In genomic region chr12:58942345-58942744, GRCh38 we compare ENCODE assay signal across 27 cellular contexts. TPM values are rescaled to one million over a fixed set of nuclear protein-coding genes. Genes with fewer than 3 reads are reported as not detected.
"Had no signal": no experiment of that assay in that cellular context is flagged by ENCODE, and none has a peak within 500 bp of the region (broad histone marks: within the 10 kb centered on the region; RNA-seq: fewer than 3 reads in every experiment).

No MANE protein-coding gene starts in this region.

- H3K27ac ChIP-seq: brain microvascular endothelial cell, epithelial cell of prostate, esophagus squamous epithelium, gastroesophageal sphincter, heart right ventricle had no signal

- H3K27me3 ChIP-seq: brain microvascular endothelial cell, esophagus squamous epithelium, gastroesophageal sphincter, heart right ventricle had no signal

- DNase-seq: activated CD4-positive, alpha-beta T cell treated with anti-CD3 and anti-CD28 coated beads for 36 hours; activated CD4-positive, alpha-beta T cell treated with anti-CD3 and anti-CD28 coated beads, Interleukin-2, amount 50 U/mL, for 1 hour; activated CD4-positive, alpha-beta T cell treated with anti-CD3 and anti-CD28 coated beads, Interleukin-2, amount 50 U/mL, for 48 hours; activated CD4-positive, CD25-positive, alpha-beta regulatory T cell; activated CD4-positive, CD25-positive, alpha-beta regulatory T cell treated with anti-CD3 and anti-CD28 coated beads, Interleukin-2, amount 50 U/mL, for 72 hours; activated CD8-positive, alpha-beta memory T cell treated with anti-CD3 and anti-CD28 coated beads for 24 hours; activated CD8-positive, alpha-beta T cell treated with anti-CD3 and anti-CD28 coated beads for 36 hours; activated effector memory CD4-positive, alpha-beta T cell treated with Interleukin-2 at 50 U/mL for 16 hours; activated gamma-delta T cell treated with Interleukin-2 at 50 U/mL for 16 hours; activated naive CD4-positive, alpha-beta T cell treated with anti-CD3 and anti-CD28 coated beads, Interleukin-2, amount 50 U/mL, for 16 hours; activated naive CD4-positive, alpha-beta T cell treated with Interleukin-2 at 50 U/mL for 16 hours; activated T-cell treated with anti-CD3 and anti-CD28 coated beads, Interleukin-2, amount 50 U/mL, for 4 hours; amniotic stem cell; anterior cingulate cortex; brain microvascular endothelial cell; cortex of kidney; effector CD4-positive, alpha-beta T cell; effector memory CD8-positive, alpha-beta T cell; esophagus squamous epithelium; foreskin melanocyte; heart right ventricle; T-helper 2 cell had no signal

- H3K36me3 ChIP-seq: brain microvascular endothelial cell, esophagus squamous epithelium, gastroesophageal sphincter, heart right ventricle had no signal

- H3K9me3 ChIP-seq: esophagus squamous epithelium, gastroesophageal sphincter had no signal

- ATAC-seq: activated CD4-positive, alpha-beta T cell treated with anti-CD3 and anti-CD28 coated beads for 36 hours; activated CD8-positive, alpha-beta T cell treated with anti-CD3 and anti-CD28 coated beads for 36 hours; activated T-cell treated with anti-CD3 and anti-CD28 coated beads, Interleukin-2, amount 50 U/mL, for 4 hours; activated T-helper 17 cell treated with anti-CD3 and anti-CD28 coated beads, Interleukin-2, amount 50 U/mL, for 72 hours; effector memory CD8-positive, alpha-beta T cell; gastroesophageal sphincter; heart right ventricle had no signal

- FAIRE-seq: astrocyte, bronchial epithelial cell had no signal

- H3K4me1 ChIP-seq: esophagus squamous epithelium, gastroesophageal sphincter had no signal

- H3K4me3 ChIP-seq: esophagus squamous epithelium, gastroesophageal sphincter, heart right ventricle had no signal

RNA-seq across cellular contexts. Expression of gene LRIG3, which starts 22.0 kb away (rescaled TPM):
- total RNA-seq: activated CD8-positive, alpha-beta T cell treated with anti-CD3 and anti-CD28 coated beads for 36 hours; activated T-helper 17 cell treated with anti-CD3 and anti-CD28 coated beads, Interleukin-2, amount 50 U/mL, for 72 hours had no signal
